ENCODE assay signal across 15 cellular contexts in genomic region chr7:114976666-114977065, GRCh38.
"Had no signal": no experiment of that assay in that cellular context is flagged by ENCODE, and none has a peak within 500 bp of the region (broad histone marks: within the 10 kb centered on the region; RNA-seq: fewer than 3 reads in every experiment).

No MANE protein-coding gene starts in this region.

- H3K4me3 ChIP-seq: cardiac muscle cell, dorsolateral prefrontal cortex, lower lobe of right lung, right lobe of liver, smooth muscle cell, suprapubic skin had no signal

- H3K36me3 ChIP-seq: cardiac muscle cell, lower lobe of right lung, right lobe of liver, suprapubic skin had no signal

- ATAC-seq: activated CD8-positive, alpha-beta memory T cell treated with anti-CD3 and anti-CD28 coated beads, Interleukin-2, amount 10 ng/mL, durations not matched to agents 7 days and 5 days; lower lobe of right lung; right lobe of liver had no signal

- H3K27ac ChIP-seq: cardiac muscle cell, dorsolateral prefrontal cortex, lower lobe of right lung, right lobe of liver, suprapubic skin had no signal

- DNase-seq: activated CD4-positive, alpha-beta T cell treated with anti-CD3 and anti-CD28 coated beads for 1 hour; activated CD4-positive, alpha-beta T cell treated with anti-CD3 and anti-CD28 coated beads, Interleukin-2, amount 50 U/mL, for 48 hours; activated CD8-positive, alpha-beta memory T cell treated with anti-CD3 and anti-CD28 coated beads, Interleukin-2, amount 10 ng/mL, durations not matched to agents 7 days and 5 days; activated naive CD4-positive, alpha-beta T cell treated with anti-CD3 and anti-CD28 coated beads, Interleukin-2, amount 10 ng/mL, durations not matched to agents 7 days and 5 days; activated T-cell treated with anti-CD3 and anti-CD28 coated beads, Interleukin-2, amount 50 U/mL, for 1 hour; dorsolateral prefrontal cortex; foreskin melanocyte; lower lobe of right lung; nephron progenitor cell; right lobe of liver; stimulated activated naive CD8-positive, alpha-beta T cell treated with anti-CD3 and anti-CD28 coated beads, Interleukin-15, Interleukin-2, amounts not matched to agents 100 U/mL and 50 U/mL, for 24 hours; SW 1271 had no signal

- H3K27me3 ChIP-seq: cardiac muscle cell, dorsolateral prefrontal cortex, right lobe of liver, suprapubic skin had no signal

- H3K9me3 ChIP-seq: lower lobe of right lung, right lobe of liver, suprapubic skin had no signal
